Comparison of ENCODE assay signal across 8 cellular contexts in genomic region chr14:90697577-90698206, GRCh38.
DNase-seq lines count a peak whose midpoint lies in the region; ATAC-seq, FAIRE-seq and TF ChIP-seq lines count a peak whose summit lies in the region.

No MANE protein-coding gene starts in this region.

- no peak overlapping the region for H3K27ac ChIP-seq in endothelial cell of umbilical vein (ENCODE audit: insufficient read depth, low read depth, low read length)

- peak; percentile 92 for DNase-seq in AG20443 (ENCODE audit: low spot score)
- DNase-seq in HS-27A (ENCODE audit: low read depth) = peak; percentile 12
- peak; percentile 52 to 82 for DNase-seq in NOMO-1 (lab: John Stamatoyannopoulos, UW; ENCODE audit: unreplicated experiment in 2 of 2)
- DNase-seq in activated CD8-positive, alpha-beta memory T cell treated with anti-CD3 and anti-CD28 coated beads for 48 hours (ENCODE audit: low read depth in 2 of 3, low spot score in 2 of 3) = peak; percentile 35 to 45 (median 40)
- DNase-seq in endothelial cell of umbilical vein (ENCODE audit: low read depth, low spot score) = peak; percentile 76
- peak; percentile 83 for DNase-seq in middle frontal gyrus (ENCODE audit: extremely low spot score, low spot score)
- DNase-seq in stimulated activated CD8-positive, alpha-beta memory T cell treated with anti-CD3 and anti-CD28 coated beads, Interleukin-4, amount 100 ng/mL, for 1 hour (ENCODE audit: low read depth in 2 of 2, low spot score in 1 of 2) = peak; percentile 48 to 54

- TF ChIP-seq CTCF in endothelial cell of umbilical vein (IDR thresholded peaks at IDR 0.05; ENCODE audit: extremely low read depth in 1 of 2, insufficient read depth in 1 of 2, low read depth in 1 of 2, low read length in 2 of 2) = peak; percentile 92

- no peak overlapping the region for H3K4me3 ChIP-seq in endothelial cell of umbilical vein (replicated peaks in 1 of 3; ENCODE audit: insufficient read depth in 1 of 3, low read depth in 1 of 3, low read length in 3 of 3)

- H4K20me1 ChIP-seq in endothelial cell of umbilical vein (replicated peaks; ENCODE audit: control insufficient read depth, extremely low read depth, insufficient read depth, low read length) = no peaks in the 10 kb centered on the region

- peaks cover 2% of the 10 kb centered on the region for H3K79me2 ChIP-seq in endothelial cell of umbilical vein (ENCODE audit: control insufficient read depth, insufficient read depth, low read length)

- no peaks in the 10 kb centered on the region for H3K9me3 ChIP-seq in endothelial cell of umbilical vein (replicated peaks; ENCODE audit: control insufficient read depth, insufficient read depth, low read length)

- no peak overlapping the region for H3K9ac ChIP-seq in endothelial cell of umbilical vein (replicated peaks; ENCODE audit: extremely low read depth, insufficient read depth, low read length)

- no peak overlapping the region for H3K4me2 ChIP-seq in endothelial cell of umbilical vein (ENCODE audit: insufficient read depth, low read length)

- FAIRE-seq in endothelial cell of umbilical vein (lab: Jason Lieb, UNC) = peak; percentile 83

- no peak for TF ChIP-seq POLR2A in endothelial cell of umbilical vein (IDR thresholded peaks at IDR 0.05; ENCODE audit: low read depth, low read length)

- POLR2A ChIA-PET in endothelial cell of umbilical vein (lab: Charles Lee) = interaction anchor here (1.2 kb wide), 1 partner anchor 300 kb away, joined by 5 read pairs; the partner anchor contains the start of gene CALM1

- BruUV-seq in endothelial cell of umbilical vein (replicated peaks; lab: Mats Ljungman, UMichigan) = no TSS peak

- H3K9me1 ChIP-seq in endothelial cell of umbilical vein (replicated peaks; ENCODE audit: control insufficient read depth, extremely low read depth, insufficient read depth, low read length) = no peaks in the 10 kb centered on the region

- CTCF ChIA-PET in endothelial cell of umbilical vein (lab: Charles Lee) = interaction anchor here (0.6 to 4.6 kb wide), 31 partner anchors 9 to 416 kb away, joined by 3 to 63 read pairs (median 4); partner anchors contain the start of gene CALM1

- peaks cover 18% of the 10 kb centered on the region for H3K4me1 ChIP-seq in endothelial cell of umbilical vein (ENCODE audit: control insufficient read depth, extremely low read depth, insufficient read depth, low read length)

- dilution Hi-C loops in endothelial cell of umbilical vein (cut with MboI; ENCODE audit: extremely low pct_ligation_motif_present, low sequenced_read_pairs) = no loop called here

- no peak overlapping the region for H2AFZ ChIP-seq in endothelial cell of umbilical vein (ENCODE audit: low read depth, low read length)

- intact Hi-C loops in endothelial cell of umbilical vein (cut with micrococcal nuclease) = loop anchor here (1.0 to 5.0 kb wide), 7 partner anchors 61 to 396 kb away; no protein-coding TSS in a partner anchor

- no peaks in the 10 kb centered on the region for H3K36me3 ChIP-seq in endothelial cell of umbilical vein (ENCODE audit: control insufficient read depth in 2 of 2, extremely low read depth in 1 of 2, insufficient read depth in 2 of 2, low read length in 2 of 2)

- ATAC-seq in GM19043 (IDR thresholded peaks at IDR 0.05; ENCODE audit: low read depth, unreplicated experiment) = peak; percentile 87

- H3K27me3 ChIP-seq in endothelial cell of umbilical vein (ENCODE audit: control insufficient read depth in 2 of 2, insufficient read depth in 2 of 2, low read length in 2 of 2) = no peaks in the 10 kb centered on the region

TF ChIP-seq in endothelial cell of umbilical vein, 7 proteins besides CTCF, POLR2A, EP300 and RAD21:
- TF ChIP-seq POLR2AphosphoS5 (IDR thresholded peaks at IDR 0.05; ENCODE audit: insufficient read depth, low read depth, low read length) = no peak

Comparison
In these comparisons a context has a peak if more than half of its experiments do, and no peak if none do; other contexts are left out.
1. DNase-seq: peak in every context shown above with its lines; median percentile 92 in AG20443; 83 in middle frontal gyrus; 76 in endothelial cell of umbilical vein; 67 in NOMO-1; 51 in stimulated activated CD8-positive, alpha-beta memory T cell treated with anti-CD3 and anti-CD28 coated beads, Interleukin-4, amount 100 ng/mL, for 1 hour; 40 in activated CD8-positive, alpha-beta memory T cell treated with anti-CD3 and anti-CD28 coated beads for 48 hours; 12 in HS-27A.